10 cellular contexts compared by ENCODE assay signal in the genomic region with DNA sequence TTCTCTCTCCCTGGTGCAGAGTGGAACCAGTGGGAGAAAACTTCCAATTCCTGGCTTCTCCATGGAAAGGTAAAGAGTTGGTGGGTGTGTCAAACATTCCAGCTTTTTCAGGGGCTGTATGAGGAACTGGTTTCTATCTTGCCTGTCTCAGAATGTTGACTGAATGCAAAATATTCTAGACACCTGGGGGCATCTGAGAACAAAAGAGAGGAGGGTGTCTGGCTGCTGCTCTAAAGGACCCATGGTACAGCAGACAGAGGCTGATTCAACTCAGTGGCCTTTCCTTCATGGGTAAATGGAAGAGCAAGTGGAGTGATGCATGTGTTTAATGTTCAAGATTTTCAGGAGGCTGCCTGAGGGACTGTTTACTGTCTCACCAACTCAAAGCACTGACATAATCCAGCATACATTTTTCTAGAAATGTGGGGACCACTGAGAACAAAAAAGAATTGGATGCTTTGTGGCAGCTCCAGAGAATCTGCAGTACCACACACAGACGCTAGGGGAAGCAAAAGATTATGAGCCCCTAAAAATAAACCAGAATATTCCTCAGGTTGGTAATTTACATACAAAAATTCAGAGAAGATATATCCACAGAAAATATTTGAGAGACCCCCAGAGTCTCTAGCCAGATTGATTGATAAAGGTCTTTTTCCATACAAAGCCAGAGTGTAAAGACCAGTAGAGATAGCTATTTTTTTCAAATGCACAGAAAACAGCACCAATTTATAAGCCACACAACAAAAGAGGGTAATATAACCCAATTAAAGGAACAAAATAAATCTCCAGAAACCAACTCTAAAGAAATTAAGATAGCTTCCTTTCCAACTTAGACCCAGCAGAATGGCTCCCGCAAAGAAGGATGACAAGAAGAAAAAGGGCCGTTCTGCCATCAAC. TPM values are rescaled to one million over a fixed set of nuclear protein-coding genes. Genes with fewer than 3 reads are reported as not detected.
DNase-seq lines count a peak whose midpoint lies in the region; ATAC-seq, FAIRE-seq and TF ChIP-seq lines count a peak whose summit lies in the region.
"Had no signal": no experiment of that assay in that cellular context is flagged by ENCODE, and none has a peak within 500 bp of the region (broad histone marks: within the 10 kb centered on the region; RNA-seq: fewer than 3 reads in every experiment).

No MANE protein-coding gene starts in this region.

- CTCF ChIA-PET in K562 (lab: Yijun Ruan, JAX; ENCODE audit: low intra/inter-chr PET ratio): no interaction called here
- CTCF ChIA-PET in activated CD4-positive, alpha-beta memory T cell treated with anti-CD3 and anti-CD28 coated beads for 36 hours (lab: Charles Lee): interaction anchor here (0.6 kb wide), 1 partner anchor 464 kb away, joined by 3 read pairs; no protein-coding TSS in a partner anchor

- TF ChIP-seq RAD21 in K562 (CRISPR knock-in tag; conservative IDR thresholded peaks at IDR 0.05 in 1 of 2, IDR thresholded peaks at IDR 0.05 in 1 of 2): no peak

- TF ChIP-seq POLR2A in K562 (conservative IDR thresholded peaks at IDR 0.05): no peak

- no peaks in the 10 kb centered on the region for H3K27me3 Mint-ChIP-seq in activated CD4-positive, alpha-beta memory T cell treated with anti-CD3 and anti-CD28 coated beads for 36 hours

- no peak overlapping the region for H3K23ac ChIP-seq in mesenchymal stem cell (ENCODE audit: low read length in 2 of 2)

- H3K27ac ChIP-seq in HL-60 (replicated peaks): no peak overlapping the region
- H3K27ac ChIP-seq in K562 (ENCODE audit: extremely low read depth, low read depth, low read length): no peak overlapping the region
- no peak overlapping the region for H3K27ac ChIP-seq in mesenchymal stem cell (ENCODE audit: low read length, poor library complexity, severe bottlenecking)

- POLR2A ChIA-PET in K562 (lab: Yijun Ruan, JAX): interaction anchor here (0.6 to 1.2 kb wide), 2 partner anchors 12 to 132 kb away, joined by 3 to 5 read pairs; no protein-coding TSS in a partner anchor
- POLR2A ChIA-PET in activated CD4-positive, alpha-beta memory T cell treated with anti-CD3 and anti-CD28 coated beads for 36 hours (lab: Charles Lee): no interaction called here

- H3K79me2 ChIP-seq in K562 (ENCODE audit: control insufficient read depth, insufficient read depth, low read length): no peaks in the 10 kb centered on the region

- no peak overlapping the region for H3K14ac ChIP-seq in mesenchymal stem cell (ENCODE audit: low read length in 2 of 2)

- in situ Hi-C loops in K562 (cut with MboI): no loop called here

- H3K4me1 Mint-ChIP-seq in activated CD4-positive, alpha-beta memory T cell treated with anti-CD3 and anti-CD28 coated beads for 36 hours (ENCODE audit: low read depth): no peaks in the 10 kb centered on the region

- H3K9me3 ChIP-seq in K562 (replicated peaks; ENCODE audit: control insufficient read depth, insufficient read depth, low read depth, low read length): no peaks in the 10 kb centered on the region
- H3K9me3 ChIP-seq in mesenchymal stem cell (ENCODE audit: control insufficient read depth, low read length): peaks cover 19% of the 10 kb centered on the region

- H3K4me3 ChIP-seq in HL-60 (replicated peaks; ENCODE audit: insufficient read depth, low read length) (no peak overlapping the region), K562 (no peak overlapping the region), mesenchymal stem cell (ENCODE audit: insufficient read depth in 1 of 2, low read depth in 1 of 2, low read length in 2 of 2) (no peak overlapping the region)

- no peak overlapping the region for H3K18ac ChIP-seq in mesenchymal stem cell (ENCODE audit: low read depth in 1 of 2, low read length in 2 of 2)

- no peaks in the 10 kb centered on the region for H3K79me1 ChIP-seq in mesenchymal stem cell (replicated peaks; ENCODE audit: low read length, poor library complexity, severe bottlenecking)

- no peaks in the 10 kb centered on the region for H4K20me1 ChIP-seq in K562 (replicated peaks; ENCODE audit: control insufficient read depth, insufficient read depth, low read length)

- peak; percentile 43 for TF ChIP-seq CTCF in HL-60 (IDR thresholded peaks at IDR 0.05; ENCODE audit: insufficient read depth, low read length)
- peak; percentile 40 to 45 (median 44); a peak in 4 of 6 replicates for TF ChIP-seq CTCF in K562 (IDR thresholded peaks at IDR 0.05 in 2 of 3, conservative IDR thresholded peaks at IDR 0.05 in 1 of 3; ENCODE audit: insufficient read depth in 2 of 3, low read depth in 1 of 3, low read length in 3 of 3)

- no peak overlapping the region for H4K91ac ChIP-seq in mesenchymal stem cell (ENCODE audit: low read length)

- H2BK12ac ChIP-seq in mesenchymal stem cell (ENCODE audit: low read length in 2 of 2): no peak overlapping the region

- H3K4me2 ChIP-seq in K562 (ENCODE audit: insufficient read depth, low read length) (no peak overlapping the region), mesenchymal stem cell (ENCODE audit: low read length, poor library complexity, severe bottlenecking) (no peak overlapping the region)

- no peak overlapping the region for H3K27ac Mint-ChIP-seq in activated CD4-positive, alpha-beta memory T cell treated with anti-CD3 and anti-CD28 coated beads for 36 hours

- peak; percentile 74 for FAIRE-seq in K562 (lab: Jason Lieb, UNC)

- H3K36me3 ChIP-seq in K562 (ENCODE audit: control insufficient read depth, insufficient read depth, low read length): no peaks in the 10 kb centered on the region
- H3K36me3 ChIP-seq in mesenchymal stem cell (ENCODE audit: control insufficient read depth in 1 of 2, insufficient read depth in 2 of 2, low read depth in 1 of 2, low read length in 2 of 2): no peaks in the 10 kb centered on the region

- peak; percentile 41; the same call in 1 of the 3 replicates for ATAC-seq in K562
- ATAC-seq in GM19467 (IDR thresholded peaks at IDR 0.05; ENCODE audit: unreplicated experiment): no peak
- ATAC-seq in GM18909 (IDR thresholded peaks at IDR 0.05; ENCODE audit: poor library complexity, unreplicated experiment): no peak

- H3K9ac ChIP-seq in K562 (ENCODE audit: insufficient read depth in 1 of 2, low read depth in 2 of 2, low read length in 2 of 2): no peak overlapping the region
- no peak overlapping the region for H3K9ac ChIP-seq in mesenchymal stem cell (ENCODE audit: low read length)

- H3K4ac ChIP-seq in mesenchymal stem cell (ENCODE audit: low read depth in 1 of 2, low read length in 2 of 2): no peak overlapping the region

- no peak overlapping the region for H2BK5ac ChIP-seq in mesenchymal stem cell (ENCODE audit: low read depth, low read length, poor library complexity, severe bottlenecking)

- WGBS in K562 (ENCODE audit: insufficient coverage, low coverage, missing lambda C conversion rate): 56% methylated on average over 3 of the region's 3 CpGs
- 96% methylated on average over 2 of the region's 3 CpGs for WGBS in mesenchymal stem cell

- H2BK15ac ChIP-seq in mesenchymal stem cell (ENCODE audit: low read depth, poor library complexity, severe bottlenecking): no peak overlapping the region

- H3K4me3 Mint-ChIP-seq in activated CD4-positive, alpha-beta memory T cell treated with anti-CD3 and anti-CD28 coated beads for 36 hours: no peak overlapping the region

- BruUV-seq in K562 (replicated peaks; lab: Mats Ljungman, UMichigan): no TSS peak

- H3K27me3 ChIP-seq in HL-60 (ENCODE audit: insufficient read depth, poor library complexity, severe bottlenecking): no peaks in the 10 kb centered on the region
- H3K27me3 ChIP-seq in K562 (ENCODE audit: control insufficient read depth in 2 of 2, insufficient read depth in 2 of 2, low read length in 2 of 2): no peaks in the 10 kb centered on the region
- H3K27me3 ChIP-seq in mesenchymal stem cell (ENCODE audit: control insufficient read depth in 1 of 2, insufficient read depth in 1 of 2, low read length in 2 of 2): peaks cover 0 to 6% of the 10 kb centered on the region in 2 experiments

- H2BK120ac ChIP-seq in mesenchymal stem cell (ENCODE audit: low read depth, low read length): no peak overlapping the region

- H3K36me3 Mint-ChIP-seq in activated CD4-positive, alpha-beta memory T cell treated with anti-CD3 and anti-CD28 coated beads for 36 hours: no peaks in the 10 kb centered on the region

- H2AFZ ChIP-seq in K562 (ENCODE audit: low read depth, low read length) (no peak overlapping the region), mesenchymal stem cell (ENCODE audit: low read depth, low read length) (no peak overlapping the region)

- H3K4me1 ChIP-seq in K562 (replicated peaks in 1 of 2; ENCODE audit: control insufficient read depth in 2 of 2, insufficient read depth in 2 of 2, low read length in 2 of 2) (no peaks in the 10 kb centered on the region), mesenchymal stem cell (ENCODE audit: control insufficient read depth, insufficient read depth, low read depth, low read length) (no peaks in the 10 kb centered on the region)

- DNase-seq in COLO668 (lab: John Stamatoyannopoulos, UW; ENCODE audit: unreplicated experiment) (peak; percentile 0), HL-60 (ENCODE audit: low read depth in 1 of 2, low spot score in 1 of 2) (no peak), K562 (ENCODE audit: extremely low read depth in 1 of 4, low spot score in 3 of 4) (peak; percentile 8 to 29 (median 10)), mesenchymal stem cell (peak; percentile 14), NCI-H2029 (lab: John Stamatoyannopoulos, UW) (no peak)
- no peak for DNase-seq in activated CD4-positive, alpha-beta memory T cell treated with anti-CD3 and anti-CD28 coated beads for 36 hours
- DNase-seq: activated CD4-positive, alpha-beta T cell treated with anti-CD3 and anti-CD28 coated beads, Interleukin-2, amount 50 U/mL, for 4 hours; hypothalamus had no signal

- no peaks in the 10 kb centered on the region for H3K9me1 ChIP-seq in K562 (ENCODE audit: control insufficient read depth, insufficient read depth, low read length)

- intact Hi-C loops in K562 (cut with micrococcal nuclease): no loop called here
- intact Hi-C loops in activated CD4-positive, alpha-beta memory T cell treated with anti-CD3 and anti-CD28 coated beads for 36 hours (cut with micrococcal nuclease): no loop called here

- H4K8ac ChIP-seq in mesenchymal stem cell (ENCODE audit: low read length): no peak overlapping the region

- H2AK5ac ChIP-seq in mesenchymal stem cell (ENCODE audit: low read length, severe bottlenecking): no peak overlapping the region

- H3K9me3 Mint-ChIP-seq in activated CD4-positive, alpha-beta memory T cell treated with anti-CD3 and anti-CD28 coated beads for 36 hours: peaks cover 47% of the 10 kb centered on the region

- TF ChIP-seq EP300 in K562 (IDR thresholded peaks at IDR 0.05; ENCODE audit: low read length): no peak

RNA-seq across cellular contexts. Expression of a gene that starts 48.0 kb away (rescaled TPM):
- 38.1 and 60.0 TPM in 2 replicates for total RNA-seq in K562 (2011; cell fraction: chromatin; rRNA removed; ENCODE audit: low replicate concordance)
- total RNA-seq in K562 (2011; cell fraction: nucleolus; rRNA removed): 38.0 TPM in 2 replicates
- 29.8 and 33.7 TPM in 2 replicates for total RNA-seq in K562 (2011; cell fraction: nucleoplasm; rRNA removed)
- total RNA-seq in K562 (2014; rRNA removed) (19.9 and 27.1 TPM in 2 replicates), K562 (2014; rRNA removed; fragmentation: Illumina TruSeq; extraction: Trizol) (8.0 and 9.1 TPM in 2 replicates), K562 (2015; rRNA removed; fragmentation: Illumina TruSeq; extraction: Trizol) (8.5 and 9.2 TPM in 2 replicates), K562 (2021) (30.2 and 35.0 TPM in 2 replicates)
- polyA plus RNA-seq in K562 (2011; rRNA removed) (18.6 and 20.1 TPM in 2 replicates), K562 (2014; fragmentation: Illumina TruSeq; extraction: Trizol) (15.9 and 21.4 TPM in 2 replicates), K562 (2014; fragmentation: Nextera tagmentation; extraction: Ambion mirVana) (1 to 10 TPM; 1.6 to 1.9 TPM), K562 (2014; rRNA removed) (17.7 and 18.4 TPM in 2 replicates)
- 19.5 and 27.1 TPM in 2 replicates for polyA plus RNA-seq in K562 (2011; cell fraction: cytosol; rRNA removed)
- 57.2 and 86.0 TPM in 2 replicates for polyA plus RNA-seq in K562 (2011; cell fraction: nucleus; rRNA removed)
- polyA plus RNA-seq in K562 (2012): 16.9 and 20.5 TPM in 2 replicates
- 16.7 and 26.6 TPM in 2 replicates for polyA minus RNA-seq in K562 (2011; rRNA and poly(A)+ RNA removed)
- 23.9 and 27.2 TPM in 2 replicates for polyA minus RNA-seq in K562 (2011; cell fraction: cytosol; rRNA and poly(A)+ RNA removed)
- 15.7 and 16.7 TPM in 2 replicates for polyA minus RNA-seq in K562 (2011; cell fraction: nucleus; rRNA and poly(A)+ RNA removed)
- polyA plus RNA-seq in mesenchymal stem cell (2013, experiment 1 of 2): 0.19 TPM
- 0.18 TPM for polyA plus RNA-seq in mesenchymal stem cell (2013, experiment 2 of 2)
- under 1 TPM; 0.57 to 0.80 TPM for total RNA-seq in activated CD4-positive, alpha-beta memory T cell treated with anti-CD3 and anti-CD28 coated beads for 36 hours

Comparison
In these comparisons a context has a peak if more than half of its experiments do, and no peak if none do; other contexts are left out.
1. DNase-seq: peak in COLO668 (single experiment), K562 (4 of 4) and mesenchymal stem cell (single experiment); none in HL-60 (0 of 2), activated CD4-positive, alpha-beta memory T cell treated with anti-CD3 and anti-CD28 coated beads for 36 hours (single experiment) and NCI-H2029 (single experiment).
2. RNA of a gene that starts 48.0 kb away (total RNA-seq): 8.0 to 60.0 TPM in K562; 0.57 to 0.80 TPM in activated CD4-positive, alpha-beta memory T cell treated with anti-CD3 and anti-CD28 coated beads for 36 hours; every median in the first group is over 4 times any median in the second.